Comparison of ENCODE assay signal across 13 cellular contexts in genomic region chr17:66403846-66404597, GRCh38.
DNase-seq lines count a peak whose midpoint lies in the region; TF ChIP-seq lines count a peak whose summit lies in the region.
"Had no signal": no experiment of that assay in that cellular context is flagged by ENCODE, and none has a peak within 500 bp of the region (broad histone marks: within the 10 kb centered on the region; RNA-seq: fewer than 3 reads in every experiment).

No MANE protein-coding gene starts in this region.

- POLR2A ChIA-PET in CD4-positive, alpha-beta memory T cell (lab: Charles Lee; ENCODE audit: partially characterized antibody): interaction anchor here (0.8 to 2.1 kb wide), 6 partner anchors 9 to 100 kb away, joined by 3 to 7 read pairs (median 3); no protein-coding TSS in a partner anchor

- no peak overlapping the region for H3K27ac ChIP-seq in CD4-positive, alpha-beta memory T cell (ENCODE audit: low read depth, low read length)
- H3K27ac ChIP-seq in GM23248: no peak overlapping the region
- H3K27ac ChIP-seq in brain microvascular endothelial cell: no peak overlapping the region
- H3K27ac ChIP-seq: tibial nerve had no signal

- no peak for DNase-seq in CD4-positive, alpha-beta memory T cell
- DNase-seq in HFFc6 (no peak), inferior parietal cortex (ENCODE audit: extremely low spot score) (peak; percentile 48), GM23248 (no peak), DMS53 treated with DMSO at 0.1 percent for 48 hours (lab: John Stamatoyannopoulos, UW; ENCODE audit: unreplicated experiment) (no peak), brain microvascular endothelial cell (no peak), NCI-H146 treated with DMSO at 0.1 percent for 48 hours (lab: John Stamatoyannopoulos, UW; ENCODE audit: unreplicated experiment) (no peak)
- no peak for DNase-seq in activated T-helper 1 cell treated with anti-CD3 and anti-CD28 coated beads, Interleukin-12 subunit alpha, Interleukin-12 subunit beta, Interleukin-2, Interleukin-4 antibody, amounts not matched to agents 30 ng/mL and 10 ng/mL and 1 ng/mL, durations not matched to agents 14 hours and 24 hours and 36 hours (ENCODE audit: low spot score)
- DNase-seq: activated B cell treated with CpG ODN at 0.5 μM for 24 hours, NCI-H748 treated with DMSO at 0.1 percent for 48 hours, SHP77 had no signal

- H3K4me3 ChIP-seq in CD4-positive, alpha-beta memory T cell (ENCODE audit: low read length in 2 of 2): no peak overlapping the region
- H3K4me3 ChIP-seq in GM23248 (no peak overlapping the region), brain microvascular endothelial cell (ENCODE audit: low read depth, low read length) (no peak overlapping the region)
- H3K4me3 ChIP-seq: smooth muscle cell, tibial nerve had no signal

- peaks cover 64 to 95% (median 82%) of the 10 kb centered on the region in 4 donors for H3K4me1 Mint-ChIP-seq in CD4-positive, alpha-beta memory T cell
- H3K4me1 Mint-ChIP-seq in HFFc6 (ENCODE audit: low read depth): peaks cover 53% of the 10 kb centered on the region
- H3K4me1 Mint-ChIP-seq in activated T-helper 1 cell treated with anti-CD3 and anti-CD28 coated beads, Interleukin-12 subunit alpha, Interleukin-12 subunit beta, Interleukin-2, Interleukin-4 antibody, amounts not matched to agents 30 ng/mL and 10 ng/mL and 1 ng/mL, durations not matched to agents 14 hours and 24 hours and 36 hours (ENCODE audit: low read depth): peaks cover 91% of the 10 kb centered on the region
- H3K4me1 Mint-ChIP-seq: activated B cell treated with CpG ODN at 0.5 μM for 24 hours had no signal

- no peak overlapping the region for H2AFZ ChIP-seq in GM23248

- peaks cover 3 to 5% of the 10 kb centered on the region in 2 donors for H3K36me3 Mint-ChIP-seq in CD4-positive, alpha-beta memory T cell
- H3K36me3 Mint-ChIP-seq in HFFc6 (ENCODE audit: low read depth): peaks cover 21% of the 10 kb centered on the region; the same call in 1 of the 2 replicates
- peaks cover 19% of the 10 kb centered on the region for H3K36me3 Mint-ChIP-seq in activated T-helper 1 cell treated with anti-CD3 and anti-CD28 coated beads, Interleukin-12 subunit alpha, Interleukin-12 subunit beta, Interleukin-2, Interleukin-4 antibody, amounts not matched to agents 30 ng/mL and 10 ng/mL and 1 ng/mL, durations not matched to agents 14 hours and 24 hours and 36 hours (ENCODE audit: low read depth)

- in situ Hi-C loops in GM23248 (cut with MboI): no loop called here
- in situ Hi-C loops in brain microvascular endothelial cell (cut with HindIII; ENCODE audit: low pct_ligation_motif_present, low sequenced_read_pairs): no loop called here

- H3K4me3 Mint-ChIP-seq in CD4-positive, alpha-beta memory T cell: peak overlapping the region in 7 of 8 donors; percentile 22 to 89 (median 71)
- no peak overlapping the region for H3K4me3 Mint-ChIP-seq in HFFc6
- H3K4me3 Mint-ChIP-seq in activated T-helper 1 cell treated with anti-CD3 and anti-CD28 coated beads, Interleukin-12 subunit alpha, Interleukin-12 subunit beta, Interleukin-2, Interleukin-4 antibody, amounts not matched to agents 30 ng/mL and 10 ng/mL and 1 ng/mL, durations not matched to agents 14 hours and 24 hours and 36 hours: peak overlapping the region; percentile 56
- H3K4me3 Mint-ChIP-seq: activated B cell treated with CpG ODN at 0.5 μM for 24 hours had no signal

- peaks cover 100% of the 10 kb centered on the region for H3K79me2 ChIP-seq in GM23248 (ENCODE audit: insufficient read depth)

- H3F3A ChIP-seq in GM23248 (ENCODE audit: insufficient read depth): peaks cover 4% of the 10 kb centered on the region; the same call in 1 of the 2 replicates

- 92 to 93% methylated on average over 9 of the region's 9 CpGs for WGBS in GM23248 (ENCODE audit: low coverage in 1 of 2, low lambda C conversion rate in 2 of 2, missing lambda C conversion rate in 2 of 2), 2 experiments

- intact Hi-C loops in CD4-positive, alpha-beta memory T cell (cut with micrococcal nuclease): no loop called here
- intact Hi-C loops in activated T-helper 1 cell treated with anti-CD3 and anti-CD28 coated beads, Interleukin-12 subunit alpha, Interleukin-12 subunit beta, Interleukin-2, Interleukin-4 antibody, amounts not matched to agents 30 ng/mL and 10 ng/mL and 1 ng/mL, durations not matched to agents 14 hours and 24 hours and 36 hours (cut with micrococcal nuclease): no loop called here

- no peak overlapping the region for H3K4me2 ChIP-seq in GM23248 (ENCODE audit: unreplicated experiment)
- H3K4me2 ChIP-seq: smooth muscle cell had no signal

- no peaks in the 10 kb centered on the region for H3K27me3 ChIP-seq in CD4-positive, alpha-beta memory T cell (ENCODE audit: insufficient read depth, low read length)
- H3K27me3 ChIP-seq in GM23248 (replicated peaks; ENCODE audit: insufficient read depth): no peaks in the 10 kb centered on the region
- H3K27me3 ChIP-seq in brain microvascular endothelial cell (replicated peaks): no peaks in the 10 kb centered on the region
- H3K27me3 ChIP-seq: tibial nerve had no signal

- no peaks in the 10 kb centered on the region for H3K27me3 Mint-ChIP-seq in CD4-positive, alpha-beta memory T cell
- H3K27me3 Mint-ChIP-seq in HFFc6 (ENCODE audit: insufficient read depth): peaks cover 2% of the 10 kb centered on the region; the same call in 1 of the 2 replicates
- no peaks in the 10 kb centered on the region for H3K27me3 Mint-ChIP-seq in activated T-helper 1 cell treated with anti-CD3 and anti-CD28 coated beads, Interleukin-12 subunit alpha, Interleukin-12 subunit beta, Interleukin-2, Interleukin-4 antibody, amounts not matched to agents 30 ng/mL and 10 ng/mL and 1 ng/mL, durations not matched to agents 14 hours and 24 hours and 36 hours (ENCODE audit: insufficient read depth)

- peaks cover 8% of the 10 kb centered on the region for H4K20me1 ChIP-seq in GM23248 (ENCODE audit: insufficient read depth)

- H3K36me3 ChIP-seq in CD4-positive, alpha-beta memory T cell (ENCODE audit: insufficient read depth, low read length): no peaks in the 10 kb centered on the region
- H3K36me3 ChIP-seq in GM23248 (ENCODE audit: low read depth): no peaks in the 10 kb centered on the region
- H3K36me3 ChIP-seq in brain microvascular endothelial cell (replicated peaks): no peaks in the 10 kb centered on the region
- H3K36me3 ChIP-seq: tibial nerve had no signal

- CTCF ChIA-PET in CD4-positive, alpha-beta memory T cell (lab: Charles Lee; ENCODE audit: partially characterized antibody): interaction anchor here (0.9 to 1.4 kb wide), 5 partner anchors 9 to 100 kb away, joined by 3 to 4 read pairs (median 4); no protein-coding TSS in a partner anchor

- TF ChIP-seq CTCF in HFFc6 (IDR thresholded peaks at IDR 0.05) (no peak), brain microvascular endothelial cell (IDR thresholded peaks at IDR 0.05; ENCODE audit: low read depth, low read length, missing control alignments) (no peak)

- peaks cover 92% of the 10 kb centered on the region for H3K4me1 ChIP-seq in CD4-positive, alpha-beta memory T cell (ENCODE audit: insufficient read depth, low read length)
- peaks cover 7% of the 10 kb centered on the region; the same call in 1 of the 2 replicates for H3K4me1 ChIP-seq in GM23248 (ENCODE audit: insufficient read depth)

- H3K27ac Mint-ChIP-seq in CD4-positive, alpha-beta memory T cell: peak overlapping the region; percentile 10 to 89 (median 82)
- H3K27ac Mint-ChIP-seq in HFFc6: 0 out of 2 replicates have a peak overlapping the region, but pooled peaks have one; percentile 23
- H3K27ac Mint-ChIP-seq in activated T-helper 1 cell treated with anti-CD3 and anti-CD28 coated beads, Interleukin-12 subunit alpha, Interleukin-12 subunit beta, Interleukin-2, Interleukin-4 antibody, amounts not matched to agents 30 ng/mL and 10 ng/mL and 1 ng/mL, durations not matched to agents 14 hours and 24 hours and 36 hours: peak overlapping the region; percentile 80
- H3K27ac Mint-ChIP-seq: activated B cell treated with CpG ODN at 0.5 μM for 24 hours had no signal

- no peaks in the 10 kb centered on the region for H3K9me2 ChIP-seq in GM23248 (ENCODE audit: insufficient read depth)

- no peaks in the 10 kb centered on the region for H3K9me3 Mint-ChIP-seq in CD4-positive, alpha-beta memory T cell
- H3K9me3 Mint-ChIP-seq in HFFc6: no peaks in the 10 kb centered on the region
- peaks cover 8% of the 10 kb centered on the region for H3K9me3 Mint-ChIP-seq in activated T-helper 1 cell treated with anti-CD3 and anti-CD28 coated beads, Interleukin-12 subunit alpha, Interleukin-12 subunit beta, Interleukin-2, Interleukin-4 antibody, amounts not matched to agents 30 ng/mL and 10 ng/mL and 1 ng/mL, durations not matched to agents 14 hours and 24 hours and 36 hours
- H3K9me3 Mint-ChIP-seq: activated B cell treated with CpG ODN at 0.5 μM for 24 hours had no signal

- no peaks in the 10 kb centered on the region for H3K9me3 ChIP-seq in CD4-positive, alpha-beta memory T cell (ENCODE audit: control insufficient read depth in 1 of 2, low read length in 2 of 2)
- H3K9me3 ChIP-seq in GM23248 (ENCODE audit: low read depth): no peaks in the 10 kb centered on the region
- H3K9me3 ChIP-seq: tibial nerve had no signal

- no peak overlapping the region for H3K9ac ChIP-seq in GM23248

Comparison
In these comparisons a context has a peak if more than half of its experiments do, and no peak if none do; other contexts are left out.
1. H3K27ac Mint-ChIP-seq: peak in every context shown above with its lines; median percentile 82 in CD4-positive, alpha-beta memory T cell; 80 in activated T-helper 1 cell treated with anti-CD3 and anti-CD28 coated beads, Interleukin-12 subunit alpha, Interleukin-12 subunit beta, Interleukin-2, Interleukin-4 antibody, amounts not matched to agents 30 ng/mL and 10 ng/mL and 1 ng/mL, durations not matched to agents 14 hours and 24 hours and 36 hours; 23 in HFFc6.